ENCODE assay signal across 20 cellular contexts in the genomic region with DNA sequence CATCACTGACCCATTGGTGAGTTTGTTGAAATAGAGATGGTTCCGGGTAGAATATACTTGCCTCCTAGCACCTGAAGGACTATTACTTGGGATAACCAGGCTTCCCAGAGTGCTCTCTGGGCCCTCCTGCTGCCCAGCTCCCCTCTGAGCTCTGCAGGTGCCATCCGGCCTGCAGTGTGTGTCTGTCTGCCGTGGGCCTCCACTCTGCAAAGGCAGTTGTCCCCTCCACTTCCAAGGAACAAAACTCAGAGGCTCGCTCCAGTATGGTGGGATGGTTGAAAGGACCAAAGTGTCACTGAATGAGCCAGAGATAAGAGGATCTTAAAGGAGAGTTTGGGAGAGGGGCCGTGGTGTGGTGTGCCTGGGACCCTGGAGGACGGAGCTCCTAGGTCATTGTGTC. TPM values are rescaled to one million over a fixed set of nuclear protein-coding genes. Genes with fewer than 3 reads are reported as not detected.
DNase-seq lines count a peak whose midpoint lies in the region; ATAC-seq and TF ChIP-seq lines count a peak whose summit lies in the region.
"Had no signal": no experiment of that assay in that cellular context is flagged by ENCODE, and none has a peak within 500 bp of the region (broad histone marks: within the 10 kb centered on the region; RNA-seq: fewer than 3 reads in every experiment).

No MANE protein-coding gene starts in this region.

- peak overlapping the region; percentile 78 for H3K4me3 Mint-ChIP-seq in glutamatergic neuron (ENCODE audit: unreplicated experiment)
- peak overlapping the region in 1 of 3 experiments; percentile 66 for H3K4me3 Mint-ChIP-seq in nephron
- H3K4me3 Mint-ChIP-seq: CD8-positive, alpha-beta memory T cell; naive thymus-derived CD4-positive, alpha-beta T cell; T-helper 1 cell treated with Interleukin-12 subunit alpha and Interleukin-12 subunit beta and Interleukin-4 antibody, amounts not matched to agents 30 μg/mL and 1 μg/mL, for 36 hours; WTC11 had no signal

- H3K27me3 ChIP-seq in RWPE2 (ENCODE audit: insufficient read depth, poor library complexity, severe bottlenecking) (no peaks in the 10 kb centered on the region), esophagus muscularis mucosa (no peaks in the 10 kb centered on the region)

- H3K4me1 Mint-ChIP-seq in glutamatergic neuron (ENCODE audit: low read depth, unreplicated experiment) (peaks cover 62% of the 10 kb centered on the region), nephron (peaks cover 90% of the 10 kb centered on the region)
- H3K4me1 Mint-ChIP-seq: CD8-positive, alpha-beta memory T cell; naive thymus-derived CD4-positive, alpha-beta T cell had no signal

- no peaks in the 10 kb centered on the region for H3K9me3 ChIP-seq in RWPE2 (ENCODE audit: severe bottlenecking)
- H3K9me3 ChIP-seq in esophagus muscularis mucosa: no peaks in the 10 kb centered on the region

- H3K27ac Mint-ChIP-seq in glutamatergic neuron (ENCODE audit: unreplicated experiment) (peak overlapping the region; percentile 92), nephron (peak overlapping the region; percentile 88 to 93 (median 90))
- H3K27ac Mint-ChIP-seq: CD8-positive, alpha-beta memory T cell; naive thymus-derived CD4-positive, alpha-beta T cell; T-helper 1 cell treated with Interleukin-12 subunit alpha and Interleukin-12 subunit beta and Interleukin-4 antibody, amounts not matched to agents 30 μg/mL and 1 μg/mL, for 36 hours had no signal

- H3K36me3 ChIP-seq in RWPE2 (ENCODE audit: low read depth) (peaks cover 4% of the 10 kb centered on the region), urinary bladder (ENCODE audit: insufficient read depth) (no peaks in the 10 kb centered on the region), esophagus muscularis mucosa (no peaks in the 10 kb centered on the region)

- H3K9me3 Mint-ChIP-seq in glutamatergic neuron (ENCODE audit: unreplicated experiment): peaks cover 3% of the 10 kb centered on the region
- H3K9me3 Mint-ChIP-seq in nephron: peaks cover 4% of the 10 kb centered on the region
- H3K9me3 Mint-ChIP-seq: CD8-positive, alpha-beta memory T cell; T-helper 1 cell treated with Interleukin-12 subunit alpha and Interleukin-12 subunit beta and Interleukin-4 antibody, amounts not matched to agents 30 μg/mL and 1 μg/mL, for 36 hours had no signal

- no peak for TF ChIP-seq CTCF in RWPE2 (IDR thresholded peaks at IDR 0.05; ENCODE audit: poor library complexity, severe bottlenecking)
- no peak for TF ChIP-seq CTCF in glutamatergic neuron (IDR thresholded peaks at IDR 0.05; ENCODE audit: partially characterized antibody, unreplicated experiment)
- TF ChIP-seq CTCF in nephron (IDR thresholded peaks at IDR 0.05; ENCODE audit: unreplicated experiment in 3 of 3): no peak
- no peak for TF ChIP-seq CTCF in esophagus muscularis mucosa (IDR thresholded peaks at IDR 0.05)

- WGBS in urinary bladder: 93% methylated on average over 6 of the region's 6 CpGs
- 100% methylated on average over 6 of the region's 6 CpGs for WGBS in esophagus muscularis mucosa

- no peak for DNase-seq in RWPE2 (ENCODE audit: low spot score)
- no peak for DNase-seq in glutamatergic neuron
- no peak for DNase-seq in sciatic nerve (ENCODE audit: low spot score)
- no peak for DNase-seq in NCI-H1930 (lab: John Stamatoyannopoulos, UW)
- no peak for DNase-seq in esophagus muscularis mucosa (ENCODE audit: extremely low spot score)
- DNase-seq: activated CD4-positive, alpha-beta T cell treated with anti-CD3 and anti-CD28 coated beads, Interleukin-2, amount 50 U/mL, for 48 hours; activated naive CD4-positive, alpha-beta T cell; amniotic stem cell; CD8-positive, alpha-beta memory T cell; cerebellar nuclear complex; DND-41; effector CD8-positive, alpha-beta T cell; naive thymus-derived CD4-positive, alpha-beta T cell; NCI-H69; stimulated activated CD4-positive, alpha-beta T cell treated with anti-CD3 and anti-CD28 coated beads, Interleukin-4, amount 100 ng/mL, for 4 hours; substantia nigra had no signal

- no peak for TF ChIP-seq EP300 in esophagus muscularis mucosa (IDR thresholded peaks at IDR 0.05)

- no peak for ATAC-seq in RWPE2 (ENCODE audit: low read depth)
- ATAC-seq in sciatic nerve: no peak
- ATAC-seq: naive thymus-derived CD4-positive, alpha-beta T cell; WTC11 had no signal

- H3K4me1 ChIP-seq in RWPE2 (ENCODE audit: insufficient read depth, poor library complexity, severe bottlenecking) (peaks cover 23% of the 10 kb centered on the region), urinary bladder (ENCODE audit: insufficient read depth) (no peaks in the 10 kb centered on the region), esophagus muscularis mucosa (peaks cover 14 to 44% (median 22%) of the 10 kb centered on the region in 4 donors)

- H3K27me3 Mint-ChIP-seq in glutamatergic neuron (ENCODE audit: unreplicated experiment) (peaks cover 7% of the 10 kb centered on the region), nephron (ENCODE audit: low read depth) (peaks cover 6% of the 10 kb centered on the region)

- H3K4me3 ChIP-seq in RWPE2 (ENCODE audit: severe bottlenecking) (no peak overlapping the region), urinary bladder (ENCODE audit: low read depth, low read length) (no peak overlapping the region), esophagus muscularis mucosa (no peak overlapping the region)

- intact Hi-C loops in sciatic nerve (cut with DNase I): no loop called here
- intact Hi-C loops in esophagus muscularis mucosa (cut with DNase I): no loop called here

- TF ChIP-seq POLR2A in esophagus muscularis mucosa (IDR thresholded peaks at IDR 0.05; ENCODE audit: low read depth): no peak

- H3K27ac ChIP-seq in RWPE2 (ENCODE audit: poor library complexity, severe bottlenecking): peak overlapping the region; percentile 86
- H3K27ac ChIP-seq in urinary bladder (ENCODE audit: low read depth): peak overlapping the region; percentile 40
- no peak overlapping the region for H3K27ac ChIP-seq in esophagus muscularis mucosa (replicated peaks in 1 of 4)

- H3K36me3 Mint-ChIP-seq in glutamatergic neuron (ENCODE audit: unreplicated experiment): no peaks in the 10 kb centered on the region
- peaks cover 10% of the 10 kb centered on the region for H3K36me3 Mint-ChIP-seq in nephron (ENCODE audit: low read depth)
- H3K36me3 Mint-ChIP-seq: CD8-positive, alpha-beta memory T cell; naive thymus-derived CD4-positive, alpha-beta T cell had no signal

RNA-seq across cellular contexts. Expression of gene SH3BP4, which starts 57.3 kb away (rescaled TPM):
- total RNA-seq in glutamatergic neuron (ENCODE audit: unreplicated experiment) (59.3 TPM), urinary bladder (11.7 TPM), sciatic nerve (26.7 TPM), esophagus muscularis mucosa (10 to 100 TPM; 25.3 to 63.1 (median 48.4) TPM)
- 14.3 TPM for polyA plus RNA-seq in urinary bladder
- polyA plus RNA-seq: CD8-positive, alpha-beta memory T cell; naive thymus-derived CD4-positive, alpha-beta T cell had no signal

Comparison
In these comparisons a context has a peak if more than half of its experiments do, and no peak if none do; other contexts are left out.
1. H3K27ac ChIP-seq: peak in RWPE2 (single experiment) and urinary bladder (single experiment); none in esophagus muscularis mucosa (0 of 4).